8 cellular contexts compared by ENCODE assay signal in the genomic region with DNA sequence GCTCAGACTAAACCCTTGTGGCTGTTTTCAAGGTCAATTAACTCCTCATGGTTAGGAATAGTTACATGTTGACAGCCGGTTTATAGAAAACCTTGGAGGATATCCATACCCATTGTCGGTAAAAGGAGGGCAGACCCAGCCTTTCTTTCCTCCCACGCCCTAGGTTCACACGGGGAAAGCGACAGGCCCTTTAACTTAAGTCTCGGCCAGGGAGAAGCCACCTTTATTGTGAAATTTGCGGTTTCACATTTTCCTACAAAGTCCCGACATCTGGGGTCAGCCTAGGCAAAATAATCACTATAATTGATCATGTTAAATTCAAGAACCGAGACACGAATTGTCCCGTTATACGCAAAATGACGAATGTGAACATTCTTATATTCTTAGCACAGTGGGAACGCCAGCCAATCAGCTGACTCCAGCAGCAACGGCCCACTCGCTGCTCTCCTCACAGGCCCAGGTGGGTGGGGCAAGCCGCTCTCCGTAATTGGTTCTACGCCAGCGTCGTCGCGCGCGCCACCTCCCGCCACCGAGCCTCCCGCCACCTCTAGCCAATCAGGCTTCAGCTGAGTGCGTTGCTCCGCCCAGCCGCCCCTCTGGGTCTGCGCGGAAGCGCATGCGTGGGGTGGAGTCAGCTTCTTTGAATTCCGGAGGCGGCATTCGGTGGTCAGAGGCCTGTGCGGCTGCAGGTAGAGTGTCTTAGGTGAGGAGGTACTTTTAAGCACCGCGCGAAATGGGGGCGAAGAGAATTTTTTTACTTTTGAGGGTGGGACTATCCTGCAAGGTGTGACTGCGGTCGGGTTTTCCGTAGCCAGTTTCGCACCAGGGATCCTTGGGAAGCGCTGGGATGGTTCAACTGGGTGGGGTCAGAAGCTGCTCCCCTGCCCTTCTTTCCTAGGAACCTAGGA. TPM values are rescaled to one million over a fixed set of nuclear protein-coding genes. Genes with fewer than 3 reads are reported as not detected.
DNase-seq lines count a peak whose midpoint lies in the region; ATAC-seq, FAIRE-seq and TF ChIP-seq lines count a peak whose summit lies in the region.

Gene CENPI (plus strand): TSS at position 659 of the 908 bp plus-strand sequence. CDS start 2,867 bp downstream, outside the sequence.

- peak; percentile 99 for ATAC-seq in GM21529 (IDR thresholded peaks at IDR 0.05; ENCODE audit: unreplicated experiment)
- peak; percentile 100 for ATAC-seq in IMR-90 (ENCODE audit: low read depth)

- WGBS in IMR-90 (ENCODE audit: extremely low coverage in 2 of 2, insufficient read length in 1 of 2), 2 experiments = 48% methylated on average over 21 of the region's 48 CpGs; no CpG with 5 or more reads in 1 of the 2 experiments

- H4K20me1 ChIP-seq in IMR-90 (ENCODE audit: insufficient read depth, low read length) = no peaks in the 10 kb centered on the region
- H4K20me1 ChIP-seq in OCI-LY7 (ENCODE audit: insufficient read depth, low read length) = no peaks in the 10 kb centered on the region
- no peaks in the 10 kb centered on the region for H4K20me1 ChIP-seq in endothelial cell of umbilical vein (replicated peaks; ENCODE audit: control insufficient read depth, extremely low read depth, insufficient read depth, low read length)

- H3K9me3 Mint-ChIP-seq in mesothelial cell of epicardium = peaks cover 14% of the 10 kb centered on the region

- H3K9me3 ChIP-seq in IMR-90 (ENCODE audit: control insufficient read depth, insufficient read depth, low read length) = no peaks in the 10 kb centered on the region
- H3K9me3 ChIP-seq in OCI-LY7 (ENCODE audit: low read length) = no peaks in the 10 kb centered on the region
- no peaks in the 10 kb centered on the region for H3K9me3 ChIP-seq in endothelial cell of umbilical vein (replicated peaks; ENCODE audit: control insufficient read depth, insufficient read depth, low read length)

- TF ChIP-seq POLR2A in IMR-90 (IDR thresholded peaks at IDR 0.05; ENCODE audit: low read depth, low read length) (peak; percentile 66; the same call in 1 of the 2 replicates), endothelial cell of umbilical vein (IDR thresholded peaks at IDR 0.05; ENCODE audit: low read depth, low read length) (peak; percentile 79)

- H3K23ac ChIP-seq in IMR-90 (ENCODE audit: low read depth, low read length) = peak within 1 kb of the TSS; percentile 33; the same call in 1 of the 2 replicates

- no peak within 1 kb of the TSS; the same call in 1 of the 2 replicates for H4K5ac ChIP-seq in IMR-90 (ENCODE audit: low read depth, low read length)

- no peak within 1 kb of the TSS for H2AK5ac ChIP-seq in IMR-90 (ENCODE audit: low read depth, low read length)

- H3K4ac ChIP-seq in IMR-90 (ENCODE audit: low read depth, low read length) = peak within 1 kb of the TSS; percentile 19; the same call in 1 of the 2 replicates

- H3K36me3 Mint-ChIP-seq in mesothelial cell of epicardium = peaks cover 6% of the 10 kb centered on the region

- FAIRE-seq in endothelial cell of umbilical vein (lab: Jason Lieb, UNC) = peak; percentile 100

- H3K27ac Mint-ChIP-seq in mesothelial cell of epicardium = peak within 1 kb of the TSS; percentile 93

- peak within 1 kb of the TSS; percentile 78 for H3K56ac ChIP-seq in IMR-90 (ENCODE audit: extremely low read depth, insufficient read depth, low read length)

- no peaks in the 10 kb centered on the region for H3K27me3 Mint-ChIP-seq in mesothelial cell of epicardium (ENCODE audit: low read depth)

- H2AFZ ChIP-seq in IMR-90 (replicated peaks; ENCODE audit: low read length, poor library complexity) (peak within 1 kb of the TSS; percentile 74), OCI-LY7 (ENCODE audit: low read length) (peak within 1 kb of the TSS; percentile 97), endothelial cell of umbilical vein (ENCODE audit: low read depth, low read length) (peak within 1 kb of the TSS; percentile 42)

- CTCF ChIA-PET in IMR-90 (lab: Yijun Ruan, JAX) = interaction anchor here (1.0 kb wide), 1 partner anchor 66 kb away, joined by 3 read pairs; no protein-coding TSS in a partner anchor
- CTCF ChIA-PET in OCI-LY7 (lab: Charles Lee; ENCODE audit: unreplicated experiment) = no interaction called here
- CTCF ChIA-PET in endothelial cell of umbilical vein (lab: Charles Lee) = interaction anchor here (0.6 to 1.2 kb wide), 3 partner anchors 40 to 196 kb away, joined by 3 read pairs; no protein-coding TSS in a partner anchor

- dilution Hi-C loops in IMR-90 (cut with HindIII; ENCODE audit: low sequenced_read_pairs, unreplicated experiment) = no loop called here
- dilution Hi-C loops in endothelial cell of umbilical vein (cut with MboI; ENCODE audit: extremely low pct_ligation_motif_present, low sequenced_read_pairs) = no loop called here

- H3K14ac ChIP-seq in IMR-90 (replicated peaks; ENCODE audit: low read depth, low read length) = no peak within 1 kb of the TSS; the same call in 1 of the 2 replicates

- H3K79me1 ChIP-seq in IMR-90 (ENCODE audit: low read depth in 1 of 2, low read length in 2 of 2) = peaks cover 0 to 13% of the 10 kb centered on the region in 2 experiments; a peak in 1 of 4 replicates

- H3K9me1 ChIP-seq in IMR-90 (ENCODE audit: insufficient read depth, low read length) (no peaks in the 10 kb centered on the region), endothelial cell of umbilical vein (replicated peaks; ENCODE audit: control insufficient read depth, extremely low read depth, insufficient read depth, low read length) (no peaks in the 10 kb centered on the region)

- POLR2A ChIA-PET in IMR-90 (lab: Charles Lee; ENCODE audit: unreplicated experiment) = no interaction called here
- POLR2A ChIA-PET in OCI-LY7 (lab: Charles Lee) = interaction anchor here (0.6 to 1.3 kb wide), 7 partner anchors 9 to 221 kb away, joined by 3 to 7 read pairs (median 4); no protein-coding TSS in a partner anchor
- POLR2A ChIA-PET in endothelial cell of umbilical vein (lab: Charles Lee) = interaction anchor here (0.5 to 1.1 kb wide), 5 partner anchors 11 to 888 kb away, joined by 3 to 12 read pairs (median 5); partner anchors contain the start of gene TMEM35A

- intact Hi-C loops in IMR-90 (cut with micrococcal nuclease) = no loop called here
- intact Hi-C loops in OCI-LY7 (cut with micrococcal nuclease; ENCODE audit: unreplicated experiment) = loop anchor here (1.0 kb wide), 1 partner anchor 45 kb away; the partner anchor contains the start of gene TRMT2B
- intact Hi-C loops in endothelial cell of umbilical vein (cut with micrococcal nuclease) = loop anchor here (1.0 kb wide), 2 partner anchors 40 to 202 kb away; no protein-coding TSS in a partner anchor

- H3K4me1 ChIP-seq in IMR-90 (ENCODE audit: control insufficient read depth, insufficient read depth, low read length) = no peaks in the 10 kb centered on the region
- peaks cover 15% of the 10 kb centered on the region for H3K4me1 ChIP-seq in OCI-LY7 (ENCODE audit: insufficient read depth, low read length, poor library complexity, severe bottlenecking)
- peaks cover 4% of the 10 kb centered on the region for H3K4me1 ChIP-seq in endothelial cell of umbilical vein (ENCODE audit: control insufficient read depth, extremely low read depth, insufficient read depth, low read length)

- H3K27ac ChIP-seq in IMR-90 (ENCODE audit: insufficient read depth, low read length) = peak within 1 kb of the TSS; percentile 41
- peak within 1 kb of the TSS; percentile 71 for H3K27ac ChIP-seq in OCI-LY7 (ENCODE audit: low read depth, low read length, poor library complexity, severe bottlenecking)
- H3K27ac ChIP-seq in endothelial cell of umbilical vein (ENCODE audit: insufficient read depth, low read depth, low read length) = peak within 1 kb of the TSS; percentile 80

- H3K79me2 ChIP-seq in OCI-LY7 (ENCODE audit: insufficient read depth, low read depth, low read length) (peaks cover 32% of the 10 kb centered on the region; the same call in 1 of the 2 replicates), endothelial cell of umbilical vein (ENCODE audit: control insufficient read depth, insufficient read depth, low read length) (peaks cover 33% of the 10 kb centered on the region)

- in situ Hi-C loops in IMR-90 (cut with MboI; ENCODE audit: low sequenced_read_pairs) = no loop called here

- H3K4me3 Mint-ChIP-seq in mesothelial cell of epicardium = peak within 1 kb of the TSS; percentile 90

- H3K27me3 ChIP-seq in IMR-90 (ENCODE audit: control insufficient read depth, insufficient read depth, low read length) (no peaks in the 10 kb centered on the region), endothelial cell of umbilical vein (ENCODE audit: control insufficient read depth in 2 of 2, insufficient read depth in 2 of 2, low read length in 2 of 2) (no peaks in the 10 kb centered on the region)

- peak within 1 kb of the TSS; percentile 57; the same call in 1 of the 2 replicates for H4K91ac ChIP-seq in IMR-90 (ENCODE audit: insufficient read depth, low read depth, low read length)

- H3K9ac ChIP-seq in IMR-90 (ENCODE audit: low read depth, low read length) = peak within 1 kb of the TSS; percentile 62; the same call in 1 of the 2 replicates
- peak within 1 kb of the TSS; percentile 88 for H3K9ac ChIP-seq in endothelial cell of umbilical vein (replicated peaks; ENCODE audit: extremely low read depth, insufficient read depth, low read length)

- peak within 1 kb of the TSS; percentile 35 to 57; a peak in 2 of 4 replicates for H4K8ac ChIP-seq in IMR-90 (ENCODE audit: low read depth in 2 of 2, low read length in 2 of 2)

- no peaks in the 10 kb centered on the region for H3K36me3 ChIP-seq in IMR-90 (ENCODE audit: control insufficient read depth, insufficient read depth, low read length)
- peaks cover 35% of the 10 kb centered on the region for H3K36me3 ChIP-seq in OCI-LY7 (ENCODE audit: insufficient read depth, low read length)
- H3K36me3 ChIP-seq in endothelial cell of umbilical vein (ENCODE audit: control insufficient read depth in 2 of 2, extremely low read depth in 1 of 2, insufficient read depth in 2 of 2, low read length in 2 of 2) = no peaks in the 10 kb centered on the region

- no peak for TF ChIP-seq RAD21 in IMR-90 (IDR thresholded peaks at IDR 0.05; ENCODE audit: low read length)

- H2BK15ac ChIP-seq in IMR-90 (ENCODE audit: low read depth, low read length) = 0 out of 3 replicates have a peak within 1 kb of the TSS, but pooled peaks have one; percentile 22

- H3K4me1 Mint-ChIP-seq in mesothelial cell of epicardium = peaks cover 11% of the 10 kb centered on the region

- peak within 1 kb of the TSS; percentile 36 for H2BK5ac ChIP-seq in IMR-90 (ENCODE audit: low read depth, low read length, poor library complexity, severe bottlenecking)

- peak within 1 kb of the TSS; percentile 77 for H3K4me3 ChIP-seq in IMR-90 (ENCODE audit: insufficient read depth, low read depth, low read length)
- H3K4me3 ChIP-seq in OCI-LY7 (ENCODE audit: low read depth, low read length, poor library complexity, severe bottlenecking) = peak within 1 kb of the TSS; percentile 98
- peak within 1 kb of the TSS; percentile 47 to 83 (median 67) for H3K4me3 ChIP-seq in endothelial cell of umbilical vein (replicated peaks in 1 of 3; ENCODE audit: insufficient read depth in 1 of 3, low read depth in 1 of 3, low read length in 3 of 3)

- peak within 1 kb of the TSS; percentile 94 for H3K4me2 ChIP-seq in IMR-90 (ENCODE audit: low read depth, low read length)
- H3K4me2 ChIP-seq in OCI-LY7 (ENCODE audit: low read length) = peak within 1 kb of the TSS; percentile 81
- H3K4me2 ChIP-seq in endothelial cell of umbilical vein (ENCODE audit: insufficient read depth, low read length) = peak within 1 kb of the TSS; percentile 83

- H2BK20ac ChIP-seq in IMR-90 (ENCODE audit: low read depth, low read length) = no peak within 1 kb of the TSS

- H3K18ac ChIP-seq in IMR-90 (ENCODE audit: low read depth, low read length) = 0 out of 2 replicates have a peak within 1 kb of the TSS, but pooled peaks have one; percentile 2

- H3K9me2 ChIP-seq in OCI-LY7 (ENCODE audit: insufficient read depth, low read length) = no peaks in the 10 kb centered on the region

- BruUV-seq in IMR-90 (replicated peaks; lab: Mats Ljungman, UMichigan) = no TSS peak
- no TSS peak for BruUV-seq in OCI-LY7 (replicated peaks; lab: Mats Ljungman, UMichigan)
- TSS peak; percentile 98 for BruUV-seq in endothelial cell of umbilical vein (replicated peaks; lab: Mats Ljungman, UMichigan)

- H2AK9ac ChIP-seq in IMR-90 (replicated peaks; ENCODE audit: low read depth, low read length, poor library complexity) = peak within 1 kb of the TSS; percentile 39

- DNase-seq in DMS114 treated with DMSO at 0.1 percent for 48 hours (lab: John Stamatoyannopoulos, UW; ENCODE audit: unreplicated experiment) (peak; percentile 94), IMR-90 (peak; percentile 89), OCI-LY7 (ENCODE audit: low spot score) (peak; percentile 94), activated T-cell treated with anti-CD3 and anti-CD28 coated beads for 1 hour (ENCODE audit: low read depth) (peak; percentile 83), endothelial cell of umbilical vein (ENCODE audit: low read depth, low spot score) (peak; percentile 96), mesothelial cell of epicardium (ENCODE audit: low spot score in 2 of 2, unreplicated experiment in 2 of 2) (peak; percentile 82 to 94)
- DNase-seq in stimulated activated CD8-positive, alpha-beta memory T cell treated with anti-CD3 and anti-CD28 coated beads, Interleukin-15, amount 100 ng/mL, for 4 hours (ENCODE audit: low read depth in 2 of 2) = peak; percentile 84

- no peak for TF ChIP-seq CTCF in IMR-90 (conservative IDR thresholded peaks at IDR 0.05; ENCODE audit: low read depth, low read length)
- TF ChIP-seq CTCF in OCI-LY7 (conservative IDR thresholded peaks at IDR 0.05; ENCODE audit: low read length) = no peak
- no peak for TF ChIP-seq CTCF in endothelial cell of umbilical vein (IDR thresholded peaks at IDR 0.05; ENCODE audit: extremely low read depth in 1 of 2, insufficient read depth in 1 of 2, low read depth in 1 of 2, low read length in 2 of 2)
- no peak for TF ChIP-seq CTCF in mesothelial cell of epicardium (IDR thresholded peaks at IDR 0.05; ENCODE audit: unreplicated experiment)

- H2BK120ac ChIP-seq in IMR-90 (ENCODE audit: low read depth, low read length) = no peak within 1 kb of the TSS; the same call in 1 of the 2 replicates

RNA-seq across cellular contexts. Expression of gene CENPI, which starts in this region (rescaled TPM):
- total RNA-seq in IMR-90 (2012; rRNA removed) = 24.2 and 25.8 TPM in 2 replicates
- polyA plus RNA-seq in IMR-90 (2012; rRNA removed) = 4.8 and 5.5 TPM in 2 replicates
- polyA plus RNA-seq in IMR-90 (2012; cell fraction: cytosol; rRNA removed) = 1.1 and 1.8 TPM in 2 replicates
- polyA plus RNA-seq in IMR-90 (2012; cell fraction: nucleus; rRNA removed; ENCODE audit: low replicate concordance) = 1.5 and 4.7 TPM in 2 replicates
- total RNA-seq in OCI-LY7 (2014; rRNA removed; shearing (Covaris generic)) = 27.7 and 28.4 TPM in 2 replicates
- total RNA-seq in OCI-LY7 (2022) = 45.5 and 47.4 TPM in 2 replicates
- total RNA-seq in endothelial cell of umbilical vein = 25.7 and 28.9 TPM in 2 replicates
- polyA plus RNA-seq in endothelial cell of umbilical vein = 7.2 and 7.7 TPM in 2 replicates
- 9.9 and 11.6 TPM in 2 replicates for polyA plus RNA-seq in endothelial cell of umbilical vein (2011; cell fraction: cytosol; rRNA removed)
- 14.9 and 19.7 TPM in 2 replicates for polyA plus RNA-seq in endothelial cell of umbilical vein (2011; cell fraction: nucleus; rRNA removed)
- 9.3 and 25.9 TPM in 2 replicates for polyA plus RNA-seq in endothelial cell of umbilical vein (2012)
- polyA minus RNA-seq in endothelial cell of umbilical vein = 22.2 and 36.9 TPM in 2 replicates
- polyA minus RNA-seq in endothelial cell of umbilical vein (2011; cell fraction: cytosol; rRNA and poly(A)+ RNA removed) = 19.3 TPM
- 18.7 and 33.7 TPM in 2 replicates for polyA minus RNA-seq in endothelial cell of umbilical vein (2011; cell fraction: nucleus; rRNA and poly(A)+ RNA removed)
- total RNA-seq in mesothelial cell of epicardium = 7.7 to 9.6 TPM (median 8.3 TPM) in 3 replicates

Comparison
In these comparisons a context has a peak if more than half of its experiments do, and no peak if none do; other contexts are left out.
1. Peak in every context shown above with its lines: DNase-seq, ATAC-seq, H3K4me3 ChIP-seq and H3K27ac ChIP-seq.
2. H2AFZ ChIP-seq: peak in every context shown above with its lines; median percentile 97 in OCI-LY7; 74 in IMR-90; 42 in endothelial cell of umbilical vein.